Comparison of ENCODE assay signal across 29 cellular contexts in genomic region chr12:64320611-64321010, GRCh38.
A peak's percentile ranks its signal among the peaks of the same experiment; 100 is the strongest.
DNase-seq lines count a peak whose midpoint lies in the region; ATAC-seq, FAIRE-seq and TF ChIP-seq lines count a peak whose summit lies in the region.
"Had no signal": no experiment of that assay in that cellular context is flagged by ENCODE, and none has a peak within 500 bp of the region (broad histone marks: within the 10 kb centered on the region; RNA-seq: fewer than 3 reads in every experiment).

No MANE protein-coding gene starts in this region.

- H3K36me3 Mint-ChIP-seq in WTC11 = peaks cover 4% of the 10 kb centered on the region; the same call in 1 of the 2 replicates
- no peaks in the 10 kb centered on the region for H3K36me3 Mint-ChIP-seq in nephron progenitor cell (ENCODE audit: low read depth)
- H3K36me3 Mint-ChIP-seq in Calu3 (ENCODE audit: insufficient read depth, unreplicated experiment) = no peaks in the 10 kb centered on the region
- H3K36me3 Mint-ChIP-seq: CD14-positive monocyte, IgD-negative memory B cell had no signal

- ATAC-seq in WTC11 (no peak), HG02642 (IDR thresholded peaks at IDR 0.05; ENCODE audit: poor library complexity, unreplicated experiment) (no peak)
- ATAC-seq: Right ventricle myocardium inferior had no signal

- no peak overlapping the region for H3K4me3 ChIP-seq in tibial nerve
- H3K4me3 ChIP-seq: HAP-1, PC-9, SJCRH30 had no signal

- TF ChIP-seq CTCF in WTC11 (IDR thresholded peaks at IDR 0.05) (no peak), nephron progenitor cell (IDR thresholded peaks at IDR 0.05) (no peak), tibial nerve (IDR thresholded peaks at IDR 0.05) (no peak), Calu3 (IDR thresholded peaks at IDR 0.05; ENCODE audit: unreplicated experiment) (no peak)

- H3K9me3 Mint-ChIP-seq in WTC11 (peaks cover 12% of the 10 kb centered on the region), nephron progenitor cell (peaks cover 14% of the 10 kb centered on the region), Calu3 (ENCODE audit: low read depth, unreplicated experiment) (no peaks in the 10 kb centered on the region)
- H3K9me3 Mint-ChIP-seq: CD14-positive monocyte, HFFc6, IgD-negative memory B cell had no signal

- no peaks in the 10 kb centered on the region for H3K27me3 ChIP-seq in tibial nerve
- H3K27me3 ChIP-seq: SJCRH30 had no signal

- H3K4me1 Mint-ChIP-seq in WTC11 = peaks cover 37% of the 10 kb centered on the region
- peaks cover 16% of the 10 kb centered on the region for H3K4me1 Mint-ChIP-seq in nephron progenitor cell
- H3K4me1 Mint-ChIP-seq in Calu3 (ENCODE audit: low read depth, unreplicated experiment) = no peaks in the 10 kb centered on the region
- H3K4me1 Mint-ChIP-seq: B cell; CD14-positive monocyte; CD8-positive, alpha-beta memory T cell; IgD-negative memory B cell had no signal

- no peaks in the 10 kb centered on the region for H3K36me3 ChIP-seq in tibial nerve
- H3K36me3 ChIP-seq: HAP-1, SJCRH30 had no signal

- FAIRE-seq in frontal cortex (lab: Jason Lieb, UNC) = no peak
- FAIRE-seq: GM12892, GM19239 had no signal

- WGBS in tibial nerve, 2 donors = 21 to 24% methylated on average over 1 of the region's 1 CpG

- H3K4me3 Mint-ChIP-seq in WTC11 (no peak overlapping the region), nephron progenitor cell (no peak overlapping the region), Calu3 (ENCODE audit: low read depth, unreplicated experiment) (no peak overlapping the region)
- H3K4me3 Mint-ChIP-seq: B cell; CD14-positive monocyte; CD8-positive, alpha-beta memory T cell; HFFc6; IgD-negative memory B cell had no signal

- H3K4me1 ChIP-seq in tibial nerve = peaks cover 0 to 19% (median 0%) of the 10 kb centered on the region in 4 donors

- intact Hi-C loops in Calu3 (cut with micrococcal nuclease; ENCODE audit: unreplicated experiment) = no loop called here

- CTCF ChIA-PET in WTC11 (lab: Charles Lee) (no interaction called here), Calu3 (lab: Charles Lee) (no interaction called here)

- TF ChIP-seq EP300 in tibial nerve (IDR thresholded peaks at IDR 0.05) = no peak

- DNase-seq in WTC11 (ENCODE audit: low spot score) (no peak), fibroblast of peridontal ligament (ENCODE audit: extremely low read depth) (peak; percentile 21), nephron progenitor cell (no peak), tibial nerve (ENCODE audit: low spot score in 2 of 2) (no peak), frontal cortex (ENCODE audit: low spot score in 2 of 2) (no peak), Calu3 (no peak)
- DNase-seq: CD8-positive, alpha-beta memory T cell; DMS79 treated with DMSO at 0.1 percent for 48 hours; GF-D8; HFFc6; NCI-H1048; NCI-H1417; NCI-H1694; NCI-H2029 treated with DMSO at 0.1 percent for 48 hours; NCI-H446 treated with DMSO at 0.1 percent for 48 hours; NCI-H526; NCI-H82; NK-92 treated with Interleukin-12 subunit alpha and Interleukin-12 subunit beta, amount 100 ng/mL, for 24 hours; PC-9; SJCRH30 had no signal

- POLR2A ChIA-PET in WTC11 (lab: Charles Lee) = no interaction called here

- no TSS peak for BruUV-seq in Calu3 (replicated peaks; lab: Mats Ljungman, UMichigan)

- H3K27ac Mint-ChIP-seq in WTC11 = peak overlapping the region; percentile 71
- H3K27ac Mint-ChIP-seq in nephron progenitor cell = peak overlapping the region; percentile 7
- H3K27ac Mint-ChIP-seq in Calu3 (ENCODE audit: unreplicated experiment) = no peak overlapping the region
- H3K27ac Mint-ChIP-seq: B cell; CD14-positive monocyte; CD8-positive, alpha-beta memory T cell; HFFc6; IgD-negative memory B cell had no signal

- no peaks in the 10 kb centered on the region for H3K27me3 Mint-ChIP-seq in WTC11 (ENCODE audit: low read depth)
- no peaks in the 10 kb centered on the region for H3K27me3 Mint-ChIP-seq in nephron progenitor cell (ENCODE audit: low read depth, poor library complexity)
- no peaks in the 10 kb centered on the region for H3K27me3 Mint-ChIP-seq in Calu3 (ENCODE audit: unreplicated experiment)
- H3K27me3 Mint-ChIP-seq: B cell, IgD-negative memory B cell had no signal

- H3K27ac ChIP-seq in tibial nerve = peak overlapping the region; percentile 36 to 71 (median 62)
- H3K27ac ChIP-seq: HL-60, PC-9, SJCRH30 had no signal

- H3K9me3 ChIP-seq in tibial nerve = no peaks in the 10 kb centered on the region
- H3K9me3 ChIP-seq: HAP-1, SJCRH30 had no signal

- no peak for TF ChIP-seq POLR2A in tibial nerve (IDR thresholded peaks at IDR 0.05)

TF ChIP-seq in WTC11, 78 proteins besides CTCF, POLR2A, EP300 and RAD21:
- TF ChIP-seq, protein P1, sequence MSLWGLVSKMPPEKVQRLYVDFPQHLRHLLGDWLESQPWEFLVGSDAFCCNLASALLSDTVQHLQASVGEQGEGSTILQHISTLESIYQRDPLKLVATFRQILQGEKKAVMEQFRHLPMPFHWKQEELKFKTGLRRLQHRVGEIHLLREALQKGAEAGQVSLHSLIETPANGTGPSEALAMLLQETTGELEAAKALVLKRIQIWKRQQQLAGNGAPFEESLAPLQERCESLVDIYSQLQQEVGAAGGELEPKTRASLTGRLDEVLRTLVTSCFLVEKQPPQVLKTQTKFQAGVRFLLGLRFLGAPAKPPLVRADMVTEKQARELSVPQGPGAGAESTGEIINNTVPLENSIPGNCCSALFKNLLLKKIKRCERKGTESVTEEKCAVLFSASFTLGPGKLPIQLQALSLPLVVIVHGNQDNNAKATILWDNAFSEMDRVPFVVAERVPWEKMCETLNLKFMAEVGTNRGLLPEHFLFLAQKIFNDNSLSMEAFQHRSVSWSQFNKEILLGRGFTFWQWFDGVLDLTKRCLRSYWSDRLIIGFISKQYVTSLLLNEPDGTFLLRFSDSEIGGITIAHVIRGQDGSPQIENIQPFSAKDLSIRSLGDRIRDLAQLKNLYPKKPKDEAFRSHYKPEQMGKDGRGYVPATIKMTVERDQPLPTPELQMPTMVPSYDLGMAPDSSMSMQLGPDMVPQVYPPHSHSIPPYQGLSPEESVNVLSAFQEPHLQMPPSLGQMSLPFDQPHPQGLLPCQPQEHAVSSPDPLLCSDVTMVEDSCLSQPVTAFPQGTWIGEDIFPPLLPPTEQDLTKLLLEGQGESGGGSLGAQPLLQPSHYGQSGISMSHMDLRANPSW (CRISPR knock-in tag; conservative IDR thresholded peaks at IDR 0.05; ENCODE audit: low read depth) = no peak
- TF ChIP-seq ZNF263 (CRISPR knock-in tag; IDR thresholded peaks at IDR 0.05; ENCODE audit: low read depth) (no peak), E2F5 (CRISPR knock-in tag; IDR thresholded peaks at IDR 0.05) (no peak), TEAD4 (CRISPR knock-in tag; IDR thresholded peaks at IDR 0.05) (no peak), ZNF138 (CRISPR knock-in tag; conservative IDR thresholded peaks at IDR 0.05) (no peak), NR3C1 (CRISPR knock-in tag; conservative IDR thresholded peaks at IDR 0.05; ENCODE audit: low read depth) (no peak), ZNF423 (CRISPR knock-in tag; IDR thresholded peaks at IDR 0.05) (no peak), KAT7 (CRISPR knock-in tag; IDR thresholded peaks at IDR 0.05; ENCODE audit: borderline replicate concordance) (no peak), ELF4 (CRISPR knock-in tag; IDR thresholded peaks at IDR 0.05; ENCODE audit: low read depth) (no peak), CREB1 (CRISPR knock-in tag; IDR thresholded peaks at IDR 0.05) (no peak), NFYB (CRISPR knock-in tag; conservative IDR thresholded peaks at IDR 0.05; ENCODE audit: low read depth) (no peak)
- TF ChIP-seq, protein P2, sequence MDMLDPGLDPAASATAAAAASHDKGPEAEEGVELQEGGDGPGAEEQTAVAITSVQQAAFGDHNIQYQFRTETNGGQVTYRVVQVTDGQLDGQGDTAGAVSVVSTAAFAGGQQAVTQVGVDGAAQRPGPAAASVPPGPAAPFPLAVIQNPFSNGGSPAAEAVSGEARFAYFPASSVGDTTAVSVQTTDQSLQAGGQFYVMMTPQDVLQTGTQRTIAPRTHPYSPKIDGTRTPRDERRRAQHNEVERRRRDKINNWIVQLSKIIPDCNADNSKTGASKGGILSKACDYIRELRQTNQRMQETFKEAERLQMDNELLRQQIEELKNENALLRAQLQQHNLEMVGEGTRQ (CRISPR knock-in tag; IDR thresholded peaks at IDR 0.05) = no peak
- TF ChIP-seq, protein P3, sequence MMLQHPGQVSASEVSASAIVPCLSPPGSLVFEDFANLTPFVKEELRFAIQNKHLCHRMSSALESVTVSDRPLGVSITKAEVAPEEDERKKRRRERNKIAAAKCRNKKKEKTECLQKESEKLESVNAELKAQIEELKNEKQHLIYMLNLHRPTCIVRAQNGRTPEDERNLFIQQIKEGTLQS (CRISPR knock-in tag; conservative IDR thresholded peaks at IDR 0.05) = no peak
